In the genomic region with DNA sequence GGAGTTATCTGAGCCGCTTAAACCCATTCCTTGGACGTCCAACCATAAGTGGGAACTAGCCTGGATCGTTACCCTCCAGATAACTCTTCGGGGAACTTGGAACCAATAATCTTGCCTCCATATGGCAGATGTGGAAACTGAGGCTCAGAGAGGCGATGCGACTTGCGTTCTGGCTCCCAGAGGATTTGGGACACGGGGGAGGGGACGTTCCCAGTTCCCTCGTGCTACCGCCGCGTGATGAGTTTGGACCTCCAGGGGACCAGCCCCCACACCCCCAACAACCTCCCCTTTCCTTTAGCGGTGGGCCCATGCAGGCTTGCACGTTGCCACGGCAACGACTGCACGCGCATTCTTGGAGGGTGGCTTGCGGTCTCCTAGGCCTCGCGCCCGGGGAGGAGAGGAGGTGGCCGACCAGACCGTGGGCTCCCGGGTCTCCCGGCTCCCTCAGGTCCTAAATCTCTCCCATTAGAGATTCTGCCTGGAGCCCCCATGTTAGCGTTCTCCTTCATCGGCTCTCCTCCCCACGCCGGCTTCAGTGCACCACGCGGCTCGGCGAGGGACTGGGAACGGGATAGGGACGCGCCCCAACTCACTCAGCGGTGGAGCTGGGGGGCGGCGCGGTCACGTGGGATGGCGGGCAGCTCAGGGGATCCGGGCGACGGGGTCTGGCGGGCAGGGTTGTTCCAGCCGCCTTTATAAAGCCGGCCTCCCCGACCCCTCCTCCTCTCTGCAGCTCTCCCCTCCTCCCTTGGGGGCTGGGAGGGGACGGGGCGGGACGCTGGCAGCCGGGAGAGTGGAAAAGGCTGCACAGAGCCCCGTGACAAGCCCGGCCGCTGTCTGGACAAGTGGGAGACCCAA, we compare ENCODE assay signal across 1 cellular context.
TF ChIP-seq lines count a peak whose summit lies in the region.

Gene PLTP, minus strand, starts transcription at position 670 of the 858 bp plus-strand sequence. CDS start 703 bp downstream, outside the sequence.

TF ChIP-seq in HepG2, 621 proteins besides CTCF, POLR2A, EP300 and RAD21 (continued from another document and continues in another):
- TF ChIP-seq, protein P1, sequence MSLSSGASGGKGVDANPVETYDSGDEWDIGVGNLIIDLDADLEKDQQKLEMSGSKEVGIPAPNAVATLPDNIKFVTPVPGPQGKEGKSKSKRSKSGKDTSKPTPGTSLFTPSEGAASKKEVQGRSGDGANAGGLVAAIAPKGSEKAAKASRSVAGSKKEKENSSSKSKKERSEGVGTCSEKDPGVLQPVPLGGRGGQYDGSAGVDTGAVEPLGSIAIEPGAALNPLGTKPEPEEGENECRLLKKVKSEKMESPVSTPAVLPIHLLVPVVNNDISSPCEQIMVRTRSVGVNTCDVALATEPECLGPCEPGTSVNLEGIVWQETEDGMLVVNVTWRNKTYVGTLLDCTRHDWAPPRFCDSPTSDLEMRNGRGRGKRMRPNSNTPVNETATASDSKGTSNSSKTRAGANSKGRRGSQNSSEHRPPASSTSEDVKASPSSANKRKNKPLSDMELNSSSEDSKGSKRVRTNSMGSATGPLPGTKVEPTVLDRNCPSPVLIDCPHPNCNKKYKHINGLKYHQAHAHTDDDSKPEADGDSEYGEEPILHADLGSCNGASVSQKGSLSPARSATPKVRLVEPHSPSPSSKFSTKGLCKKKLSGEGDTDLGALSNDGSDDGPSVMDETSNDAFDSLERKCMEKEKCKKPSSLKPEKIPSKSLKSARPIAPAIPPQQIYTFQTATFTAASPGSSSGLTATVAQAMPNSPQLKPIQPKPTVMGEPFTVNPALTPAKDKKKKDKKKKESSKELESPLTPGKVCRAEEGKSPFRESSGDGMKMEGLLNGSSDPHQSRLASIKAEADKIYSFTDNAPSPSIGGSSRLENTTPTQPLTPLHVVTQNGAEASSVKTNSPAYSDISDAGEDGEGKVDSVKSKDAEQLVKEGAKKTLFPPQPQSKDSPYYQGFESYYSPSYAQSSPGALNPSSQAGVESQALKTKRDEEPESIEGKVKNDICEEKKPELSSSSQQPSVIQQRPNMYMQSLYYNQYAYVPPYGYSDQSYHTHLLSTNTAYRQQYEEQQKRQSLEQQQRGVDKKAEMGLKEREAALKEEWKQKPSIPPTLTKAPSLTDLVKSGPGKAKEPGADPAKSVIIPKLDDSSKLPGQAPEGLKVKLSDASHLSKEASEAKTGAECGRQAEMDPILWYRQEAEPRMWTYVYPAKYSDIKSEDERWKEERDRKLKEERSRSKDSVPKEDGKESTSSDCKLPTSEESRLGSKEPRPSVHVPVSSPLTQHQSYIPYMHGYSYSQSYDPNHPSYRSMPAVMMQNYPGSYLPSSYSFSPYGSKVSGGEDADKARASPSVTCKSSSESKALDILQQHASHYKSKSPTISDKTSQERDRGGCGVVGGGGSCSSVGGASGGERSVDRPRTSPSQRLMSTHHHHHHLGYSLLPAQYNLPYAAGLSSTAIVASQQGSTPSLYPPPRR (CRISPR knock-in tag; IDR thresholded peaks at IDR 0.05; ENCODE audit: borderline replicate concordance): 0 out of 2 replicates have a peak, but pooled peaks have one; percentile 42
- TF ChIP-seq HNRNPK (IDR thresholded peaks at IDR 0.05; ENCODE audit: low read depth, low read length, poor library complexity, severe bottlenecking) (peak; percentile 52), ELK4 (CRISPR knock-in tag; IDR thresholded peaks at IDR 0.05; ENCODE audit: borderline replicate concordance) (no peak), KAT7 (CRISPR knock-in tag; IDR thresholded peaks at IDR 0.05; ENCODE audit: borderline replicate concordance) (no peak), TARDBP (CRISPR knock-in tag; IDR thresholded peaks at IDR 0.05) (0 out of 2 replicates have a peak, but pooled peaks have one; percentile 7), ZNF251 (CRISPR knock-in tag; IDR thresholded peaks at IDR 0.05) (peak; percentile 77), MEIS1 (CRISPR knock-in tag; IDR thresholded peaks at IDR 0.05; ENCODE audit: borderline replicate concordance) (peak; percentile 80), REL (CRISPR knock-in tag; conservative IDR thresholded peaks at IDR 0.05) (peak; percentile 50; the same call in 1 of the 2 replicates), ZNF512B (CRISPR knock-in tag; IDR thresholded peaks at IDR 0.05; ENCODE audit: borderline replicate concordance) (peak; percentile 93), ZBTB38 (CRISPR knock-in tag; IDR thresholded peaks at IDR 0.05) (0 out of 2 replicates have a peak, but pooled peaks have one; percentile 8), GABPB1 (CRISPR knock-in tag; IDR thresholded peaks at IDR 0.05) (peak; percentile 51; the same call in 1 of the 2 replicates), NFKBIZ (CRISPR knock-in tag; IDR thresholded peaks at IDR 0.05) (no peak), PPARG (CRISPR knock-in tag; conservative IDR thresholded peaks at IDR 0.05) (no peak), MXI1 (IDR thresholded peaks at IDR 0.05; ENCODE audit: borderline replicate concordance, low read depth, low read length) (peak; percentile 27; the same call in 1 of the 3 replicates), ZNF331 (CRISPR knock-in tag; IDR thresholded peaks at IDR 0.05) (0 out of 2 replicates have a peak, but pooled peaks have one; percentile 14), BATF2 (CRISPR knock-in tag; IDR thresholded peaks at IDR 0.05) (peak; percentile 75; the same call in 1 of the 2 replicates), SIN3A (IDR thresholded peaks at IDR 0.05; ENCODE audit: borderline replicate concordance, low read depth, low read length) (peak; percentile 29; the same call in 1 of the 2 replicates), ZNF781 (CRISPR knock-in tag; IDR thresholded peaks at IDR 0.05; ENCODE audit: borderline replicate concordance, not compliant biosample characterization) (peak; percentile 67), E2F5 (CRISPR knock-in tag; conservative IDR thresholded peaks at IDR 0.05) (no peak), ZNF101 (CRISPR knock-in tag; IDR thresholded peaks at IDR 0.05; ENCODE audit: borderline replicate concordance, low read depth) (0 out of 2 replicates have a peak, but pooled peaks have one; percentile 57), ZNF232 (CRISPR knock-in tag; IDR thresholded peaks at IDR 0.05; ENCODE audit: borderline replicate concordance) (no peak), ZFP91 (CRISPR knock-in tag; IDR thresholded peaks at IDR 0.05; ENCODE audit: borderline replicate concordance) (peak; percentile 16; the same call in 1 of the 2 replicates), ZNF34 (CRISPR knock-in tag; IDR thresholded peaks at IDR 0.05; ENCODE audit: borderline replicate concordance) (0 out of 2 replicates have a peak, but pooled peaks have one; percentile 64), RFX1 (IDR thresholded peaks at IDR 0.05) (peak; percentile 77), ZNF235 (CRISPR knock-in tag; IDR thresholded peaks at IDR 0.05; ENCODE audit: borderline replicate concordance) (0 out of 2 replicates have a peak, but pooled peaks have one; percentile 42), ZNF484 (CRISPR knock-in tag; IDR thresholded peaks at IDR 0.05; ENCODE audit: borderline replicate concordance, low read depth) (0 out of 2 replicates have a peak, but pooled peaks have one; percentile 27), ZNF263 (CRISPR knock-in tag; IDR thresholded peaks at IDR 0.05) (peak; percentile 67; the same call in 1 of the 2 replicates), ZNF543 (CRISPR knock-in tag; IDR thresholded peaks at IDR 0.05) (0 out of 2 replicates have a peak, but pooled peaks have one; percentile 23), RBFOX2 (IDR thresholded peaks at IDR 0.05; ENCODE audit: low read depth, low read length) (peak; percentile 60), ZNF678 (CRISPR knock-in tag; IDR thresholded peaks at IDR 0.05) (peak; percentile 89; the same call in 1 of the 2 replicates)
- TF ChIP-seq, protein P2, sequence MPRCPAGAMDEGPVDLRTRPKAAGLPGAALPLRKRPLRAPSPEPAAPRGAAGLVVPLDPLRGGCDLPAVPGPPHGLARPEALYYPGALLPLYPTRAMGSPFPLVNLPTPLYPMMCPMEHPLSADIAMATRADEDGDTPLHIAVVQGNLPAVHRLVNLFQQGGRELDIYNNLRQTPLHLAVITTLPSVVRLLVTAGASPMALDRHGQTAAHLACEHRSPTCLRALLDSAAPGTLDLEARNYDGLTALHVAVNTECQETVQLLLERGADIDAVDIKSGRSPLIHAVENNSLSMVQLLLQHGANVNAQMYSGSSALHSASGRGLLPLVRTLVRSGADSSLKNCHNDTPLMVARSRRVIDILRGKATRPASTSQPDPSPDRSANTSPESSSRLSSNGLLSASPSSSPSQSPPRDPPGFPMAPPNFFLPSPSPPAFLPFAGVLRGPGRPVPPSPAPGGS (CRISPR knock-in tag; IDR thresholded peaks at IDR 0.05): 0 out of 2 replicates have a peak, but pooled peaks have one; percentile 14
- TF ChIP-seq, protein P3, sequence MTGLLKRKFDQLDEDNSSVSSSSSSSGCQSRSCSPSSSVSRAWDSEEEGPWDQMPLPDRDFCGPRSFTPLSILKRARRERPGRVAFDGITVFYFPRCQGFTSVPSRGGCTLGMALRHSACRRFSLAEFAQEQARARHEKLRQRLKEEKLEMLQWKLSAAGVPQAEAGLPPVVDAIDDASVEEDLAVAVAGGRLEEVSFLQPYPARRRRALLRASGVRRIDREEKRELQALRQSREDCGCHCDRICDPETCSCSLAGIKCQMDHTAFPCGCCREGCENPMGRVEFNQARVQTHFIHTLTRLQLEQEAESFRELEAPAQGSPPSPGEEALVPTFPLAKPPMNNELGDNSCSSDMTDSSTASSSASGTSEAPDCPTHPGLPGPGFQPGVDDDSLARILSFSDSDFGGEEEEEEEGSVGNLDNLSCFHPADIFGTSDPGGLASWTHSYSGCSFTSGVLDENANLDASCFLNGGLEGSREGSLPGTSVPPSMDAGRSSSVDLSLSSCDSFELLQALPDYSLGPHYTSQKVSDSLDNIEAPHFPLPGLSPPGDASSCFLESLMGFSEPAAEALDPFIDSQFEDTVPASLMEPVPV (CRISPR knock-in tag; IDR thresholded peaks at IDR 0.05): peak; percentile 70; the same call in 1 of the 2 replicates
- TF ChIP-seq, protein P4, sequence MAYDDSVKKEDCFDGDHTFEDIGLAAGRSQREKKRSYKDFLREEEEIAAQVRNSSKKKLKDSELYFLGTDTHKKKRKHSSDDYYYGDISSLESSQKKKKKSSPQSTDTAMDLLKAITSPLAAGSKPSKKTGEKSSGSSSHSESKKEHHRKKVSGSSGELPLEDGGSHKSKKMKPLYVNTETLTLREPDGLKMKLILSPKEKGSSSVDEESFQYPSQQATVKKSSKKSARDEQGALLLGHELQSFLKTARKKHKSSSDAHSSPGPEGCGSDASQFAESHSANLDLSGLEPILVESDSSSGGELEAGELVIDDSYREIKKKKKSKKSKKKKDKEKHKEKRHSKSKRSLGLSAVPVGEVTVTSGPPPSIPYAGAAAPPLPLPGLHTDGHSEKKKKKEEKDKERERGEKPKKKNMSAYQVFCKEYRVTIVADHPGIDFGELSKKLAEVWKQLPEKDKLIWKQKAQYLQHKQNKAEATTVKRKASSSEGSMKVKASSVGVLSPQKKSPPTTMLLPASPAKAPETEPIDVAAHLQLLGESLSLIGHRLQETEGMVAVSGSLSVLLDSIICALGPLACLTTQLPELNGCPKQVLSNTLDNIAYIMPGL (CRISPR knock-in tag; IDR thresholded peaks at IDR 0.05; ENCODE audit: borderline replicate concordance in 1 of 2, low read depth in 1 of 2): peak in 1 of 2 experiments; percentile 64; a peak in 1 of 4 replicates
